In the genomic region with DNA sequence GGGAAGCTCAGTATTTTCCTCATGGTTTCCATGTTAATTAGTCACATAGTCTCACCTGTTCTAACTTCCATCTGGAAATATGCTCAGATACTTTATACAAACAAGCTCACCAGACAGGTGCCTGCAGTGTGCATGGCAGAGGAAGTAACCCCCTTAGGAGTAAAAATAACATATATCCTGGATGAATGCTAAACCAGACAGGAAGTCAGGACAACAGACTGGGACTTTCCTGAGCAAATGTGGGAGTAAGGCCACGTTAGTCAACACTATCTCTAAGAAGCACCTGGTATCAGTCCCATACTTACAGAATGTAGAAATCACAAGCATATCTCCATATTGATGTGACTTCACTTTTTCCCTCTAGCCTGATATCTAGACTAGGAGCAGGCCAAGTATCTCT, we compare ENCODE assay signal across 31 cellular contexts.
"Had no signal": no experiment of that assay in that cellular context is flagged by ENCODE, and none has a peak within 500 bp of the region (broad histone marks: within the 10 kb centered on the region; RNA-seq: fewer than 3 reads in every experiment).

No MANE protein-coding gene starts in this region.

- H3K4me2 ChIP-seq: hepatocyte, neural progenitor cell had no signal

- H3K79me2 ChIP-seq: hepatocyte had no signal

- H3K36me3 ChIP-seq: left lung, lower lobe of right lung, neural progenitor cell, neutrophil, pancreas, prostate gland, stomach, thyroid gland, transverse colon, upper lobe of left lung, vagina had no signal

- H3K9me3 ChIP-seq: left lung, lower lobe of right lung, neutrophil, pancreas, prostate gland, stomach, testis, thyroid gland, transverse colon, upper lobe of left lung, vagina had no signal

- H3K27ac ChIP-seq: hepatocyte, left lung, lower lobe of right lung, neural progenitor cell, neutrophil, pancreas, prostate gland, stomach, testis, thyroid gland, transverse colon, upper lobe of left lung, vagina had no signal

- ATAC-seq: left colon; left lung; lower lobe of right lung; natural killer cell; pancreas; right cardiac atrium; sciatic nerve; stimulated activated naive B cell treated with anti-CD40 and anti-IgM and Interleukin-4, amounts not matched to agents 10 μg/mL and 1 μg/mL and 100 μg/mL, for 72 hours; stimulated activated naive CD8-positive, alpha-beta T cell treated with anti-CD3 and anti-CD28 coated beads, Interleukin-15, Interleukin-2, amounts not matched to agents 100 U/mL and 50 U/mL, for 24 hours had no signal

- DNase-seq: islet precursor cell; kidney glomerular epithelial cell; left colon; left lung; lower lobe of right lung; mesendoderm; naive B cell; natural killer cell; nephron progenitor cell; pancreas; posterior cingulate gyrus; retina; right cardiac atrium; stimulated activated CD4-positive, alpha-beta T cell treated with anti-CD3 and anti-CD28 coated beads, Interleukin-12 subunit alpha, Interleukin-12 subunit beta, amount 100 ng/mL, for 4 hours; stimulated activated CD4-positive, alpha-beta T cell treated with anti-CD3 and anti-CD28 coated beads, Interleukin-15, amount 100 ng/mL, for 24 hours; stimulated activated CD4-positive, alpha-beta T cell treated with anti-CD3 and anti-CD28 coated beads, Interleukin-2, amount 100 ng/mL, for 24 hours; stimulated activated CD4-positive, alpha-beta T cell treated with anti-CD3 and anti-CD28 coated beads, Interleukin-4, amount 100 ng/mL, for 1 hour; stimulated activated naive B cell treated with anti-CD40 and anti-IgM and Interleukin-4, amounts not matched to agents 10 μg/mL and 1 μg/mL and 100 μg/mL, for 72 hours; stimulated activated naive CD8-positive, alpha-beta T cell treated with anti-CD3 and anti-CD28 coated beads, Interleukin-15, Interleukin-2, amounts not matched to agents 100 U/mL and 50 U/mL, for 24 hours; stomach; testis; thyroid gland; transverse colon; upper lobe of left lung had no signal

- H3K9ac ChIP-seq: neural progenitor cell had no signal

- FAIRE-seq: pancreas had no signal

- H2AFZ ChIP-seq: hepatocyte, neural progenitor cell had no signal

- H3K4me1 ChIP-seq: neural progenitor cell, pancreas, prostate gland, transverse colon had no signal

- H3K4me3 ChIP-seq: hepatocyte, left lung, lower lobe of right lung, neural progenitor cell, pancreas, prostate gland, skin epidermis, stomach, testis, thyroid gland, transverse colon, upper lobe of left lung, vagina had no signal

- H3K27me3 ChIP-seq: hepatocyte, left lung, neural progenitor cell, neutrophil, pancreas, stomach, testis, thyroid gland, transverse colon, upper lobe of left lung, vagina had no signal
